In genomic region chr17:80455328-80455710, GRCh38 we compare ENCODE assay signal across 8 cellular contexts. TPM values are rescaled to one million over a fixed set of nuclear protein-coding genes. Genes with fewer than 3 reads are reported as not detected.
DNase-seq lines count a peak whose midpoint lies in the region; ATAC-seq and TF ChIP-seq lines count a peak whose summit lies in the region.

No MANE protein-coding gene starts in this region.

- WGBS in tibial nerve, 2 donors = 2 to 3% methylated on average over 21 of the region's 21 CpGs

- no peak for TF ChIP-seq EP300 in tibial nerve (IDR thresholded peaks at IDR 0.05)

- H3K36me3 Mint-ChIP-seq in T-helper 17 cell (ENCODE audit: low read depth) = peaks cover 2% of the 10 kb centered on the region

- H3K4me1 Mint-ChIP-seq in T-helper 17 cell = peaks cover 14% of the 10 kb centered on the region

- no peak for TF ChIP-seq CTCF in mucosa of descending colon (IDR thresholded peaks at IDR 0.05)
- no peak for TF ChIP-seq CTCF in tibial nerve (IDR thresholded peaks at IDR 0.05)

- H3K9ac ChIP-seq in endocrine pancreas (ENCODE audit: control insufficient read depth, insufficient read depth, low read length) = peak overlapping the region; percentile 66

- DNase-seq in activated T-cell treated with anti-CD3 and anti-CD28 coated beads for 1 hour (ENCODE audit: low read depth) (peak; percentile 22), T-helper 17 cell (peak in 1 of 3 donors; percentile 31), mucosa of descending colon (no peak), tibial nerve (ENCODE audit: low spot score in 2 of 2) (peak in 1 of 2 donors; percentile 26), NCI-H446 (lab: John Stamatoyannopoulos, UW) (no peak)
- DNase-seq in activated T-cell treated with anti-CD3 and anti-CD28 coated beads, Interleukin-2, amount 50 U/mL, for 1 hour = no peak

- peak overlapping the region; percentile 95 for H3K27ac Mint-ChIP-seq in T-helper 17 cell

- H3K27me3 ChIP-seq in endocrine pancreas (ENCODE audit: control insufficient read depth, insufficient read depth, low read length) (no peaks in the 10 kb centered on the region), tibial nerve (no peaks in the 10 kb centered on the region)

- peak overlapping the region; percentile 15 for H3K4me3 ChIP-seq in endocrine pancreas (ENCODE audit: control insufficient read depth, insufficient read depth, low read length)
- H3K4me3 ChIP-seq in mucosa of descending colon = peak overlapping the region; percentile 72
- peak overlapping the region; percentile 49 to 94 (median 62) for H3K4me3 ChIP-seq in tibial nerve

- ATAC-seq in HG03159 (IDR thresholded peaks at IDR 0.05; ENCODE audit: unreplicated experiment) (peak; percentile 24), T-helper 17 cell (peak; percentile 26), mucosa of descending colon (peak; percentile 62)

- H3K36me3 ChIP-seq in endocrine pancreas (ENCODE audit: control insufficient read depth, insufficient read depth, low read length) = no peaks in the 10 kb centered on the region
- no peaks in the 10 kb centered on the region for H3K36me3 ChIP-seq in mucosa of descending colon (ENCODE audit: low read depth)
- no peaks in the 10 kb centered on the region for H3K36me3 ChIP-seq in tibial nerve

- intact Hi-C loops in mucosa of descending colon (cut with DNase I, micrococcal nuclease) = no loop called here

- peak overlapping the region; percentile 94 for H3K4me3 Mint-ChIP-seq in T-helper 17 cell

- peak overlapping the region; percentile 84 to 99 (median 98) for H3K27ac ChIP-seq in tibial nerve

- TF ChIP-seq POLR2A in tibial nerve (IDR thresholded peaks at IDR 0.05) = no peak

- H3K4me1 ChIP-seq in endocrine pancreas (ENCODE audit: control insufficient read depth, insufficient read depth, low read length) (no peaks in the 10 kb centered on the region), mucosa of descending colon (ENCODE audit: low read depth) (peaks cover 6% of the 10 kb centered on the region), tibial nerve (peaks cover 0 to 33% (median 13%) of the 10 kb centered on the region in 4 donors)

- no peaks in the 10 kb centered on the region for H3K9me3 ChIP-seq in T-helper 17 cell (ENCODE audit: control insufficient read depth, low read length, poor library complexity, severe bottlenecking)
- H3K9me3 ChIP-seq in endocrine pancreas (ENCODE audit: control insufficient read depth, low read length) = no peaks in the 10 kb centered on the region
- H3K9me3 ChIP-seq in mucosa of descending colon = no peaks in the 10 kb centered on the region
- H3K9me3 ChIP-seq in tibial nerve = no peaks in the 10 kb centered on the region

- peaks cover 27% of the 10 kb centered on the region for H3K27me3 Mint-ChIP-seq in T-helper 17 cell

RNA-seq across cellular contexts. Expression of gene NPTX1, which starts 21.1 kb away (rescaled TPM):
- under 1 TPM; 0.07 to 0.99 TPM for total RNA-seq in T-helper 17 cell
- total RNA-seq in mucosa of descending colon = 10 to 100 TPM in 1 of 3 donors, 1 to 10 TPM in 1, under 1 TPM in 1; 0.51 to 95.0 (median 2.0) TPM
- under 1 TPM in 2 of 4 donors, not detected in 2; 0.21 to 0.59 TPM for total RNA-seq in tibial nerve

RNA-seq across cellular contexts. Expression of gene ENDOV, which starts 40.4 kb away (rescaled TPM):
- total RNA-seq in T-helper 17 cell = 10 to 100 TPM; 14.1 to 24.5 TPM
- 10 to 100 TPM; 24.1 to 29.7 (median 24.9) TPM for total RNA-seq in mucosa of descending colon
- 10 to 100 TPM in 3 of 4 donors, 1 to 10 TPM in 1; 9.8 to 30.3 (median 16.6) TPM for total RNA-seq in tibial nerve

Comparison
In these comparisons a context has a peak if more than half of its experiments do, and no peak if none do; other contexts are left out.
1. H3K4me3 ChIP-seq: peak in every context shown above with its lines; median percentile 72 in mucosa of descending colon; 62 in tibial nerve; 15 in endocrine pancreas.